23 cellular contexts compared by ENCODE assay signal in the genomic region with DNA sequence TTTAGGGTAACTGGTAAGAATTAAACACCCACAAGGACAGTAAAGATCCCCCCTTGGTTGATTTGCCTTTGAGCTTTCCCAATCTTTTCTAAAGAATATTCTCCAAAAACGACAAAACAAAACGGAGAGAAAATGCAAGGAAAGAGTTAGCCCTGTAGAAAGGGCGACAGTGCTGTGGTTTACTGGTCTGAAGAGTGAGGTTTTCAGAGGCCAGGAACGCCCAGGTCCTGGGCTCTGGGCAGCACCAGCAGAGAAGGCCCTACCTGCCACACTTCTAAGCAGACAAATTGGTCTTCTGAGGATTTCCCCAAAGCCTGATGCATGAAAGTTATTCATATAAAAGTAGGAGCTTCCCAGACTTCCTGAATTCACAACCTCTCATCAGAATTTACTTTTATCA.
"Had no signal": no experiment of that assay in that cellular context is flagged by ENCODE, and none has a peak within 500 bp of the region (broad histone marks: within the 10 kb centered on the region; RNA-seq: fewer than 3 reads in every experiment).

No MANE protein-coding gene starts in this region.

- H3K27ac ChIP-seq: RWPE1 had no signal

- DNase-seq: Karpas-422; KBM-7; MG63; NCI-H1092 treated with DMSO at 0.1 percent for 48 hours; NCI-H1436; NCI-H187; NCI-H2029; NCI-H2081 treated with DMSO at 0.1 percent for 48 hours; NCI-H2171; NCI-H226; NCI-H446; NCI-H510A; NCI-H524 treated with DMSO at 0.1 percent for 48 hours; NCI-H69; NCI-H774; NK-92 treated with Interleukin-12 subunit alpha and Interleukin-12 subunit beta, amount 100 ng/mL, for 24 hours; PC-3; SHP77; SK-N-SH; SW 1271; T-cell had no signal

- H3K4me2 ChIP-seq: SK-N-SH had no signal

- H3K4me3 ChIP-seq: MG63 had no signal

- H3K36me3 ChIP-seq: MG63 had no signal

- ATAC-seq: Panc1, PC-3, T-cell had no signal

- H3K9ac ChIP-seq: SK-N-SH had no signal

- H3K27me3 ChIP-seq: MG63 had no signal

- H3K9me3 ChIP-seq: SK-N-SH had no signal
